ENCODE assay signal across 11 cellular contexts in genomic region chr1:115041654-115042053, GRCh38. TPM values are rescaled to one million over a fixed set of nuclear protein-coding genes. Genes with fewer than 3 reads are reported as not detected.
DNase-seq lines count a peak whose midpoint lies in the region; FAIRE-seq and TF ChIP-seq lines count a peak whose summit lies in the region.
"Had no signal": no experiment of that assay in that cellular context is flagged by ENCODE, and none has a peak within 500 bp of the region (broad histone marks: within the 10 kb centered on the region; RNA-seq: fewer than 3 reads in every experiment).

No MANE protein-coding gene starts in this region.

- H3K9me3 Mint-ChIP-seq in neural crest cell = no peaks in the 10 kb centered on the region
- H3K9me3 Mint-ChIP-seq: activated CD4-positive, alpha-beta memory T cell treated with anti-CD3 and anti-CD28 coated beads, Interleukin-2, amount 10 ng/mL, durations not matched to agents 7 days and 5 days had no signal

- no peaks in the 10 kb centered on the region for H3K9me3 ChIP-seq in colonic mucosa

- H3K27me3 ChIP-seq in GM06990 (replicated peaks; ENCODE audit: control insufficient read depth, insufficient read depth, low read length) (no peaks in the 10 kb centered on the region; the same call in none of the 2 replicates), colonic mucosa (no peaks in the 10 kb centered on the region)

- TF ChIP-seq CTCF in GM06990 (IDR thresholded peaks at IDR 0.05; ENCODE audit: insufficient read depth, low read length, poor library complexity, severe bottlenecking) (peak; percentile 38), colonic mucosa (IDR thresholded peaks at IDR 0.05) (peak; percentile 17), neural crest cell (conservative IDR thresholded peaks at IDR 0.05) (peak; percentile 53)

- H3K4me3 ChIP-seq in GM06990 (replicated peaks; ENCODE audit: low read depth, low read length) (no peak overlapping the region), colonic mucosa (no peak overlapping the region)
- H3K4me3 ChIP-seq: coronary artery had no signal

- no peak overlapping the region for H3K27ac ChIP-seq in colonic mucosa
- H3K27ac ChIP-seq: coronary artery had no signal

- intact Hi-C loops in colonic mucosa (cut with DNase I) = loop anchor here (5.0 kb wide), 1 partner anchor 59 kb away; no protein-coding TSS in a partner anchor

- H3K4me1 ChIP-seq in colonic mucosa = no peaks in the 10 kb centered on the region

- H3K36me3 ChIP-seq in GM06990 (ENCODE audit: control insufficient read depth, insufficient read depth, low read length) (no peaks in the 10 kb centered on the region), colonic mucosa (no peaks in the 10 kb centered on the region)

- H3K36me3 Mint-ChIP-seq in neural crest cell (ENCODE audit: low read depth) = no peaks in the 10 kb centered on the region

- H3K27ac Mint-ChIP-seq in neural crest cell (ENCODE audit: unreplicated experiment) = no peak overlapping the region
- H3K27ac Mint-ChIP-seq: activated CD4-positive, alpha-beta memory T cell treated with anti-CD3 and anti-CD28 coated beads, Interleukin-2, amount 10 ng/mL, durations not matched to agents 7 days and 5 days had no signal

- no peak overlapping the region for H3K9ac ChIP-seq in colonic mucosa (ENCODE audit: low read depth in 2 of 2, low read length in 2 of 2)

- H3K4me1 Mint-ChIP-seq in neural crest cell = no peaks in the 10 kb centered on the region

- H3K27me3 Mint-ChIP-seq in neural crest cell (ENCODE audit: low read depth) = no peaks in the 10 kb centered on the region

- no peak overlapping the region for H3K4me3 Mint-ChIP-seq in neural crest cell
- H3K4me3 Mint-ChIP-seq: activated CD4-positive, alpha-beta memory T cell treated with anti-CD3 and anti-CD28 coated beads, Interleukin-2, amount 10 ng/mL, durations not matched to agents 7 days and 5 days had no signal

- DNase-seq in GM06990 (ENCODE audit: extremely low read depth, insufficient read length) (no peak), NCI-H526 treated with DMSO at 0.1 percent for 48 hours (lab: John Stamatoyannopoulos, UW) (peak; percentile 49), colonic mucosa (no peak), neural crest cell (ENCODE audit: low read depth, low spot score) (no peak), cortex of kidney (lab: John Stamatoyannopoulos, UW) (no peak), superior temporal gyrus (ENCODE audit: extremely low spot score) (no peak), RCC 7860 (ENCODE audit: low spot score) (no peak)
- DNase-seq: activated CD4-positive, alpha-beta memory T cell treated with anti-CD3 and anti-CD28 coated beads, Interleukin-2, amount 10 ng/mL, durations not matched to agents 7 days and 5 days; islet precursor cell; stimulated activated naive CD4-positive, alpha-beta T cell had no signal

- no peak for FAIRE-seq in RCC 7860 (lab: Jason Lieb, UNC)

RNA-seq across cellular contexts. Expression of gene TSHB, which starts 12.0 kb away (rescaled TPM):
- total RNA-seq in colonic mucosa (not detected), neural crest cell (not detected in 2 replicates)
- total RNA-seq: activated CD4-positive, alpha-beta memory T cell treated with anti-CD3 and anti-CD28 coated beads, Interleukin-2, amount 10 ng/mL, durations not matched to agents 7 days and 5 days had no signal

RNA-seq across cellular contexts. Expression of gene TSPAN2, which starts 47.6 kb away (rescaled TPM):
- 10 to 100 TPM in 1 of 2 donors, 1 to 10 TPM in 1; 2.1 to 14.6 TPM for total RNA-seq in colonic mucosa
- 4.3 and 5.4 TPM in 2 replicates for total RNA-seq in neural crest cell
